ENCODE assay signal across 23 cellular contexts in genomic region chr2:60361498-60361897, GRCh38.
DNase-seq lines count a peak whose midpoint lies in the region; ATAC-seq, FAIRE-seq and TF ChIP-seq lines count a peak whose summit lies in the region.
"Had no signal": no experiment of that assay in that cellular context is flagged by ENCODE, and none has a peak within 500 bp of the region (broad histone marks: within the 10 kb centered on the region; RNA-seq: fewer than 3 reads in every experiment).

No MANE protein-coding gene starts in this region.

- H3K9ac ChIP-seq in BLaER1 (no peak overlapping the region), adipocyte (ENCODE audit: low read length) (no peak overlapping the region)

- H3K4me3 ChIP-seq in BLaER1 (no peak overlapping the region), adipocyte (ENCODE audit: low read length) (no peak overlapping the region)
- H3K4me3 ChIP-seq: SJCRH30 had no signal

- H3K36me3 Mint-ChIP-seq in naive B cell (peaks cover 5 to 10% of the 10 kb centered on the region in 2 donors), Calu3 (ENCODE audit: insufficient read depth, unreplicated experiment) (peaks cover 6% of the 10 kb centered on the region), MCF 10A (ENCODE audit: insufficient read depth, unreplicated experiment) (no peaks in the 10 kb centered on the region)

- ATAC-seq in naive B cell (ENCODE audit: low read depth in 2 of 2) (no peak), GM18498 (IDR thresholded peaks at IDR 0.05; ENCODE audit: unreplicated experiment) (no peak)
- ATAC-seq: HCT116 had no signal

- H3K9me3 Mint-ChIP-seq in naive B cell (peaks cover 0 to 5% (median 2%) of the 10 kb centered on the region in 7 donors), Calu3 (ENCODE audit: low read depth, unreplicated experiment) (no peaks in the 10 kb centered on the region), MCF 10A (ENCODE audit: unreplicated experiment) (no peaks in the 10 kb centered on the region)

- BruUV-seq in Calu3 (replicated peaks; lab: Mats Ljungman, UMichigan), result no TSS peak
- BruUV-seq in MCF 10A (replicated peaks; lab: Mats Ljungman, UMichigan), result no TSS peak

- intact Hi-C loops in Calu3 (cut with micrococcal nuclease; ENCODE audit: unreplicated experiment) (no loop called here), MCF 10A (cut with micrococcal nuclease) (no loop called here)

- TF ChIP-seq POLR2A in GM12892 (IDR thresholded peaks at IDR 0.05; ENCODE audit: low read depth, low read length), result no peak

- FAIRE-seq in GM12892 (lab: Jason Lieb, UNC), result peak; percentile 61
- FAIRE-seq: D721Med, H1, RCC 7860 had no signal

- H3K27me3 Mint-ChIP-seq in naive B cell (no peaks in the 10 kb centered on the region), Calu3 (ENCODE audit: unreplicated experiment) (peaks cover 36% of the 10 kb centered on the region), MCF 10A (ENCODE audit: insufficient read depth, unreplicated experiment) (no peaks in the 10 kb centered on the region)

- H3K27ac ChIP-seq in BLaER1, result no peak overlapping the region
- H3K27ac ChIP-seq: C4-2B, SJCRH30 had no signal

- H3K27me3 ChIP-seq in BLaER1, result no peaks in the 10 kb centered on the region
- peaks cover 9% of the 10 kb centered on the region for H3K27me3 ChIP-seq in adipocyte (replicated peaks; ENCODE audit: control insufficient read depth, insufficient read depth, low read length)
- H3K27me3 ChIP-seq: SJCRH30 had no signal

- H3K9me3 ChIP-seq in BLaER1, result no peaks in the 10 kb centered on the region
- no peaks in the 10 kb centered on the region for H3K9me3 ChIP-seq in adipocyte (ENCODE audit: control insufficient read depth, low read length)
- H3K9me3 ChIP-seq: SJCRH30 had no signal

- peaks cover 94 to 100% (median 95%) of the 10 kb centered on the region in 3 donors for H3K4me1 Mint-ChIP-seq in naive B cell
- H3K4me1 Mint-ChIP-seq in Calu3 (ENCODE audit: low read depth, unreplicated experiment), result no peaks in the 10 kb centered on the region
- no peaks in the 10 kb centered on the region for H3K4me1 Mint-ChIP-seq in MCF 10A (ENCODE audit: insufficient read depth, unreplicated experiment)

- H3K36me3 ChIP-seq in BLaER1, result no peaks in the 10 kb centered on the region
- no peaks in the 10 kb centered on the region for H3K36me3 ChIP-seq in adipocyte (ENCODE audit: control insufficient read depth, insufficient read depth, low read length, severe bottlenecking)
- H3K36me3 ChIP-seq: SJCRH30 had no signal

- H4K20me1 ChIP-seq in BLaER1, result no peaks in the 10 kb centered on the region

- H3K4me3 Mint-ChIP-seq in naive B cell (peak overlapping the region in 5 of 8 donors; percentile 6 to 80 (median 15)), Calu3 (ENCODE audit: low read depth, unreplicated experiment) (no peak overlapping the region), MCF 10A (ENCODE audit: unreplicated experiment) (no peak overlapping the region)

- TF ChIP-seq CTCF in Calu3 (IDR thresholded peaks at IDR 0.05; ENCODE audit: unreplicated experiment) (no peak), MCF 10A (IDR thresholded peaks at IDR 0.05; ENCODE audit: unreplicated experiment) (no peak)

- POLR2A ChIA-PET in MCF 10A (lab: Yijun Ruan, JAX), result no interaction called here

- H3K4me1 ChIP-seq in BLaER1, result peaks cover 93% of the 10 kb centered on the region
- H3K4me1 ChIP-seq in adipocyte (ENCODE audit: control insufficient read depth, insufficient read depth, low read length), result no peaks in the 10 kb centered on the region

- H3K27ac Mint-ChIP-seq in naive B cell (peak overlapping the region in 3 of 6 donors; percentile 85 to 98 (median 92)), Calu3 (ENCODE audit: unreplicated experiment) (no peak overlapping the region), MCF 10A (ENCODE audit: low read depth, unreplicated experiment) (no peak overlapping the region)

- H3K4me2 ChIP-seq in BLaER1, result peak overlapping the region; percentile 19; the same call in 1 of the 2 replicates

- DNase-seq in GM12892 (ENCODE audit: insufficient read length), result no peak
- DNase-seq in adipocyte (ENCODE audit: low read depth), result peak; percentile 7
- DNase-seq in naive B cell, result no peak
- no peak for DNase-seq in Calu3
- DNase-seq in MCF 10A (ENCODE audit: unreplicated experiment), result no peak
- DNase-seq: DMS53, EL, GF-D8, Karpas-422, NCI-H1694 treated with DMSO at 0.1 percent for 48 hours, NCI-H2081 treated with DMSO at 0.1 percent for 48 hours, NCI-H2171 treated with DMSO at 0.1 percent for 48 hours, NCI-H524 treated with DMSO at 0.1 percent for 48 hours, NCI-H82, OCI-M1, SJCRH30 had no signal

- CTCF ChIA-PET in Calu3 (lab: Charles Lee) (no interaction called here), MCF 10A (lab: Yijun Ruan, JAX) (interaction anchor here (0.6 kb wide), 1 partner anchor 1628 kb away, joined by 3 read pairs; no protein-coding TSS in a partner anchor)

Comparison
In these comparisons a context has a peak if more than half of its experiments do, and no peak if none do; other contexts are left out.
1. H3K4me3 Mint-ChIP-seq: peak in naive B cell (5 of 8); none in Calu3 (single experiment) and MCF 10A (single experiment).